21 cellular contexts compared by ENCODE assay signal in genomic region chr11:60288531-60288930, GRCh38. TPM values are rescaled to one million over a fixed set of nuclear protein-coding genes. Genes with fewer than 3 reads are reported as not detected.
"Had no signal": no experiment of that assay in that cellular context is flagged by ENCODE, and none has a peak within 500 bp of the region (broad histone marks: within the 10 kb centered on the region; RNA-seq: fewer than 3 reads in every experiment).

No MANE protein-coding gene starts in this region.

- H3K4me3 ChIP-seq: esophagus squamous epithelium, lung, spleen, tibial nerve, vagina had no signal

- H3K79me2 ChIP-seq: parathyroid adenoma had no signal

- H3K4me1 ChIP-seq: esophagus squamous epithelium, parathyroid adenoma, tibial nerve, vagina had no signal

- H2AFZ ChIP-seq: parathyroid adenoma had no signal

- H3K4me3 Mint-ChIP-seq: activated CD4-positive, alpha-beta memory T cell treated with anti-CD3 and anti-CD28 coated beads, Interleukin-2, amount 10 ng/mL, durations not matched to agents 7 days and 5 days; activated CD8-positive, alpha-beta memory T cell treated with anti-CD3 and anti-CD28 coated beads, Interleukin-2, amount 10 ng/mL, durations not matched to agents 7 days and 5 days; activated naive CD8-positive, alpha-beta T cell; effector memory CD8-positive, alpha-beta T cell; natural killer cell had no signal

- H3K27ac Mint-ChIP-seq: activated CD4-positive, alpha-beta memory T cell treated with anti-CD3 and anti-CD28 coated beads, Interleukin-2, amount 10 ng/mL, durations not matched to agents 7 days and 5 days; activated CD8-positive, alpha-beta memory T cell treated with anti-CD3 and anti-CD28 coated beads, Interleukin-2, amount 10 ng/mL, durations not matched to agents 7 days and 5 days; activated naive CD8-positive, alpha-beta T cell; effector memory CD8-positive, alpha-beta T cell; natural killer cell had no signal

- H3K9me3 ChIP-seq: esophagus squamous epithelium, neutrophil, vagina had no signal

- H3K4me1 Mint-ChIP-seq: activated CD4-positive, alpha-beta memory T cell treated with anti-CD3 and anti-CD28 coated beads, Interleukin-2, amount 10 ng/mL, durations not matched to agents 7 days and 5 days; activated CD8-positive, alpha-beta memory T cell treated with anti-CD3 and anti-CD28 coated beads, Interleukin-2, amount 10 ng/mL, durations not matched to agents 7 days and 5 days; natural killer cell had no signal

- DNase-seq: activated CD4-positive, alpha-beta memory T cell treated with anti-CD3 and anti-CD28 coated beads, Interleukin-2, amount 10 ng/mL, durations not matched to agents 7 days and 5 days; activated CD4-positive, alpha-beta T cell treated with anti-CD3 and anti-CD28 coated beads for 48 hours; activated CD4-positive, CD25-positive, alpha-beta regulatory T cell; activated CD8-positive, alpha-beta memory T cell treated with anti-CD3 and anti-CD28 coated beads, Interleukin-2, amount 10 ng/mL, durations not matched to agents 7 days and 5 days; effector memory CD8-positive, alpha-beta T cell; esophagus squamous epithelium; left colon; natural killer cell; spleen; stimulated activated CD4-positive, alpha-beta T cell treated with anti-CD3 and anti-CD28 coated beads, Interleukin-4, amount 100 ng/mL, for 4 hours; stimulated activated naive CD4-positive, alpha-beta T cell had no signal

- H3K9me3 Mint-ChIP-seq: activated CD4-positive, alpha-beta memory T cell treated with anti-CD3 and anti-CD28 coated beads, Interleukin-2, amount 10 ng/mL, durations not matched to agents 7 days and 5 days; effector memory CD8-positive, alpha-beta T cell; natural killer cell had no signal

- H3K36me3 Mint-ChIP-seq: activated CD8-positive, alpha-beta memory T cell treated with anti-CD3 and anti-CD28 coated beads, Interleukin-2, amount 10 ng/mL, durations not matched to agents 7 days and 5 days; activated naive CD8-positive, alpha-beta T cell; natural killer cell had no signal

- H3K27ac ChIP-seq: esophagus squamous epithelium, neutrophil, parathyroid adenoma, spleen, tibial nerve, vagina had no signal

- H3K27me3 ChIP-seq: esophagus squamous epithelium, neutrophil, spleen, tibial nerve, vagina had no signal

- H3K9ac ChIP-seq: parathyroid adenoma had no signal

- ATAC-seq: activated CD8-positive, alpha-beta memory T cell treated with anti-CD3 and anti-CD28 coated beads, Interleukin-2, amount 10 ng/mL, durations not matched to agents 7 days and 5 days; effector memory CD8-positive, alpha-beta T cell; left colon had no signal

RNA-seq across cellular contexts. Expression of gene MS4A4A, which starts 8.1 kb away (rescaled TPM):
- total RNA-seq: activated CD4-positive, alpha-beta memory T cell treated with anti-CD3 and anti-CD28 coated beads, Interleukin-2, amount 10 ng/mL, durations not matched to agents 7 days and 5 days; activated CD8-positive, alpha-beta memory T cell treated with anti-CD3 and anti-CD28 coated beads, Interleukin-2, amount 10 ng/mL, durations not matched to agents 7 days and 5 days; dermis microvascular lymphatic vessel endothelial cell; renal cortical epithelial cell; T-helper 2 cell treated with Interferon-gamma antibody and Interleukin-4, amounts not matched to agents 100 ng/mL and 5 ng/mL, for 36 hours had no signal

RNA-seq across cellular contexts. Expression of gene MS4A6E, which starts 38.5 kb away (rescaled TPM):
- total RNA-seq: activated CD4-positive, alpha-beta memory T cell treated with anti-CD3 and anti-CD28 coated beads, Interleukin-2, amount 10 ng/mL, durations not matched to agents 7 days and 5 days; activated CD8-positive, alpha-beta memory T cell treated with anti-CD3 and anti-CD28 coated beads, Interleukin-2, amount 10 ng/mL, durations not matched to agents 7 days and 5 days; cerebellum; dermis microvascular lymphatic vessel endothelial cell; esophagus squamous epithelium; left colon; natural killer cell; renal cortical epithelial cell; T-helper 2 cell treated with Interferon-gamma antibody and Interleukin-4, amounts not matched to agents 100 ng/mL and 5 ng/mL, for 36 hours; tibial nerve had no signal

RNA-seq across cellular contexts. Expression of gene MS4A4E, which starts 45.6 kb away (rescaled TPM):
- total RNA-seq: activated CD4-positive, alpha-beta memory T cell treated with anti-CD3 and anti-CD28 coated beads, Interleukin-2, amount 10 ng/mL, durations not matched to agents 7 days and 5 days; activated CD8-positive, alpha-beta memory T cell treated with anti-CD3 and anti-CD28 coated beads, Interleukin-2, amount 10 ng/mL, durations not matched to agents 7 days and 5 days; cerebellum; dermis microvascular lymphatic vessel endothelial cell; renal cortical epithelial cell; T-helper 2 cell treated with Interferon-gamma antibody and Interleukin-4, amounts not matched to agents 100 ng/mL and 5 ng/mL, for 36 hours had no signal
